22 cellular contexts compared by ENCODE assay signal in genomic region chr1:80251591-80251990, GRCh38.
A peak's percentile ranks its signal among the peaks of the same experiment; 100 is the strongest.
DNase-seq lines count a peak whose midpoint lies in the region; ATAC-seq and TF ChIP-seq lines count a peak whose summit lies in the region.
"Had no signal": no experiment of that assay in that cellular context is flagged by ENCODE, and none has a peak within 500 bp of the region (broad histone marks: within the 10 kb centered on the region; RNA-seq: fewer than 3 reads in every experiment).

No MANE protein-coding gene starts in this region.

- no peak overlapping the region for H3K9ac ChIP-seq in mesenchymal stem cell (ENCODE audit: low read length)

- TF ChIP-seq EP300 in suprapubic skin (IDR thresholded peaks at IDR 0.05), result no peak

- no peak overlapping the region for H3K4ac ChIP-seq in mesenchymal stem cell (ENCODE audit: low read depth in 1 of 2, low read length in 2 of 2)

- no peak overlapping the region for H2BK120ac ChIP-seq in mesenchymal stem cell (ENCODE audit: low read depth, low read length)

- H3K18ac ChIP-seq in mesenchymal stem cell (ENCODE audit: low read depth in 1 of 2, low read length in 2 of 2), result no peak overlapping the region

- no peak overlapping the region for H3K27ac ChIP-seq in mesenchymal stem cell (ENCODE audit: low read length, poor library complexity, severe bottlenecking)
- no peak overlapping the region for H3K27ac ChIP-seq in right lobe of liver
- H3K27ac ChIP-seq in spleen, result no peak overlapping the region
- H3K27ac ChIP-seq in suprapubic skin, result no peak overlapping the region
- H3K27ac ChIP-seq: 22Rv1, SJSA1 had no signal

- no peaks in the 10 kb centered on the region for H3K4me1 ChIP-seq in mesenchymal stem cell (ENCODE audit: control insufficient read depth, insufficient read depth, low read depth, low read length)
- no peaks in the 10 kb centered on the region for H3K4me1 ChIP-seq in right lobe of liver
- no peaks in the 10 kb centered on the region for H3K4me1 ChIP-seq in spleen
- no peaks in the 10 kb centered on the region for H3K4me1 ChIP-seq in suprapubic skin
- H3K4me1 ChIP-seq: SJSA1 had no signal

- H3K79me1 ChIP-seq in mesenchymal stem cell (replicated peaks; ENCODE audit: low read length, poor library complexity, severe bottlenecking), result no peaks in the 10 kb centered on the region

- no peaks in the 10 kb centered on the region for H3K36me3 ChIP-seq in mesenchymal stem cell (ENCODE audit: control insufficient read depth in 1 of 2, insufficient read depth in 2 of 2, low read depth in 1 of 2, low read length in 2 of 2)
- peaks cover 0 to 4% (median 0%) of the 10 kb centered on the region in 4 donors for H3K36me3 ChIP-seq in right lobe of liver
- H3K36me3 ChIP-seq in spleen, result no peaks in the 10 kb centered on the region
- no peaks in the 10 kb centered on the region for H3K36me3 ChIP-seq in suprapubic skin
- H3K36me3 ChIP-seq: SJSA1 had no signal

- no peak overlapping the region for H3K23ac ChIP-seq in mesenchymal stem cell (ENCODE audit: low read length in 2 of 2)

- no peak overlapping the region for H2BK15ac ChIP-seq in mesenchymal stem cell (ENCODE audit: low read depth, poor library complexity, severe bottlenecking)

- 100% methylated on average over 1 of the region's 1 CpG for WGBS in mesenchymal stem cell
- WGBS in right lobe of liver (ENCODE audit: insufficient coverage, low coverage, low lambda C conversion rate, missing lambda C conversion rate), result 43% methylated on average over 1 of the region's 1 CpG
- 51 to 72% (median 56%) methylated on average over 1 of the region's 1 CpG for WGBS in spleen, 5 donors
- WGBS in suprapubic skin, result 13% methylated on average over 1 of the region's 1 CpG

- H3K4me2 ChIP-seq in mesenchymal stem cell (ENCODE audit: low read length, poor library complexity, severe bottlenecking), result no peak overlapping the region

- H3K14ac ChIP-seq in mesenchymal stem cell (ENCODE audit: low read length in 2 of 2), result no peak overlapping the region

- H3K9me3 ChIP-seq in mesenchymal stem cell (ENCODE audit: control insufficient read depth, low read length), result no peaks in the 10 kb centered on the region
- no peaks in the 10 kb centered on the region for H3K9me3 ChIP-seq in right lobe of liver
- peaks cover 0 to 12% (median 8%) of the 10 kb centered on the region in 8 donors for H3K9me3 ChIP-seq in spleen
- H3K9me3 ChIP-seq in suprapubic skin, result no peaks in the 10 kb centered on the region

- H2BK12ac ChIP-seq in mesenchymal stem cell (ENCODE audit: low read length in 2 of 2), result no peak overlapping the region

- TF ChIP-seq POLR2A in right lobe of liver (IDR thresholded peaks at IDR 0.05) (no peak), spleen (IDR thresholded peaks at IDR 0.05) (no peak), suprapubic skin (IDR thresholded peaks at IDR 0.05) (no peak)

- no peak for TF ChIP-seq CTCF in right lobe of liver (IDR thresholded peaks at IDR 0.05)
- no peak for TF ChIP-seq CTCF in spleen (IDR thresholded peaks at IDR 0.05 in 8 of 11, conservative IDR thresholded peaks at IDR 0.05 in 3 of 11)
- no peak for TF ChIP-seq CTCF in suprapubic skin (IDR thresholded peaks at IDR 0.05)

- no peak overlapping the region for H3K4me3 ChIP-seq in mesenchymal stem cell (ENCODE audit: insufficient read depth in 1 of 2, low read depth in 1 of 2, low read length in 2 of 2)
- no peak overlapping the region for H3K4me3 ChIP-seq in right lobe of liver
- no peak overlapping the region for H3K4me3 ChIP-seq in spleen
- no peak overlapping the region for H3K4me3 ChIP-seq in suprapubic skin
- H3K4me3 ChIP-seq: K562, SJSA1 had no signal

- H4K8ac ChIP-seq in mesenchymal stem cell (ENCODE audit: low read length), result no peak overlapping the region

- intact Hi-C loops in right lobe of liver (cut with DNase I) (no loop called here), spleen (cut with DNase I; ENCODE audit: low total_unique reads) (no loop called here)

- ATAC-seq in SK-N-SH treated with all-trans-retinoic acid at 6 μM for 48 hours (no peak), right lobe of liver (no peak)
- ATAC-seq: CD8-positive, alpha-beta T cell; HepG2; K562; Right ventricle myocardium inferior had no signal

- H2BK5ac ChIP-seq in mesenchymal stem cell (ENCODE audit: low read depth, low read length, poor library complexity, severe bottlenecking), result no peak overlapping the region

- H2AK5ac ChIP-seq in mesenchymal stem cell (ENCODE audit: low read length, severe bottlenecking), result no peak overlapping the region

- no peak overlapping the region for H4K91ac ChIP-seq in mesenchymal stem cell (ENCODE audit: low read length)

- no peaks in the 10 kb centered on the region for H3K27me3 ChIP-seq in mesenchymal stem cell (ENCODE audit: control insufficient read depth in 1 of 2, insufficient read depth in 1 of 2, low read length in 2 of 2)
- no peaks in the 10 kb centered on the region for H3K27me3 ChIP-seq in right lobe of liver
- no peaks in the 10 kb centered on the region for H3K27me3 ChIP-seq in spleen (replicated peaks in 1 of 7)
- H3K27me3 ChIP-seq in suprapubic skin, result no peaks in the 10 kb centered on the region
- H3K27me3 ChIP-seq: SJSA1 had no signal

- no peak overlapping the region for H2AFZ ChIP-seq in mesenchymal stem cell (ENCODE audit: low read depth, low read length)

- DNase-seq in DMS53 (lab: John Stamatoyannopoulos, UW) (peak; percentile 42), DMS53 treated with DMSO at 0.1 percent for 48 hours (lab: John Stamatoyannopoulos, UW; ENCODE audit: unreplicated experiment) (no peak), NCI-H1694 treated with DMSO at 0.1 percent for 48 hours (lab: John Stamatoyannopoulos, UW) (peak; percentile 93), mesenchymal stem cell (peak; percentile 11), right lobe of liver (no peak), spleen (no peak), suprapubic skin (ENCODE audit: low spot score in 2 of 2) (no peak)
- DNase-seq: C1 segment of cervical spinal cord; CD8-positive, alpha-beta T cell; EL; GF-D8; NCI-H1105; NCI-H146; NCI-H2081; NCI-H69; NK-92 treated with Interleukin-12 subunit alpha and Interleukin-12 subunit beta, amount 100 ng/mL, for 24 hours had no signal

TF ChIP-seq in SK-N-SH treated with all-trans-retinoic acid at 6 μM for 48 hours, 23 proteins besides CTCF, POLR2A, EP300 and RAD21 (continues in another document):
- TF ChIP-seq TOX (CRISPR knock-in tag; IDR thresholded peaks at IDR 0.05; ENCODE audit: borderline replicate concordance) (peak; percentile 91), ZC3H10 (CRISPR knock-in tag; IDR thresholded peaks at IDR 0.05) (0 out of 2 replicates have a peak, but pooled peaks have one; percentile 28), PATZ1 (CRISPR knock-in tag; IDR thresholded peaks at IDR 0.05; ENCODE audit: borderline replicate concordance) (no peak), POU6F1 (CRISPR knock-in tag; IDR thresholded peaks at IDR 0.05; ENCODE audit: borderline replicate concordance, low read depth) (no peak)
- TF ChIP-seq, protein P1, sequence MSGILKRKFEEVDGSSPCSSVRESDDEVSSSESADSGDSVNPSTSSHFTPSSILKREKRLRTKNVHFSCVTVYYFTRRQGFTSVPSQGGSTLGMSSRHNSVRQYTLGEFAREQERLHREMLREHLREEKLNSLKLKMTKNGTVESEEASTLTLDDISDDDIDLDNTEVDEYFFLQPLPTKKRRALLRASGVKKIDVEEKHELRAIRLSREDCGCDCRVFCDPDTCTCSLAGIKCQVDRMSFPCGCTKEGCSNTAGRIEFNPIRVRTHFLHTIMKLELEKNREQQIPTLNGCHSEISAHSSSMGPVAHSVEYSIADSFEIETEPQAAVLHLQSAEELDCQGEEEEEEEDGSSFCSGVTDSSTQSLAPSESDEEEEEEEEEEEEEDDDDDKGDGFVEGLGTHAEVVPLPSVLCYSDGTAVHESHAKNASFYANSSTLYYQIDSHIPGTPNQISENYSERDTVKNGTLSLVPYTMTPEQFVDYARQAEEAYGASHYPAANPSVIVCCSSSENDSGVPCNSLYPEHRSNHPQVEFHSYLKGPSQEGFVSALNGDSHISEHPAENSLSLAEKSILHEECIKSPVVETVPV (CRISPR knock-in tag; IDR thresholded peaks at IDR 0.05), result no peak

Comparison
In these comparisons a context has a peak if more than half of its experiments do, and no peak if none do; other contexts are left out.
1. DNase-seq: peak in DMS53 (single experiment), NCI-H1694 treated with DMSO at 0.1 percent for 48 hours (single experiment) and mesenchymal stem cell (single experiment); none in DMS53 treated with DMSO at 0.1 percent for 48 hours (single experiment), right lobe of liver (0 of 3), spleen (single experiment) and suprapubic skin (0 of 2).